Comparison of ENCODE assay signal across 28 cellular contexts in genomic region chr2:78521938-78522337, GRCh38.
"Had no signal": no experiment of that assay in that cellular context is flagged by ENCODE, and none has a peak within 500 bp of the region (broad histone marks: within the 10 kb centered on the region; RNA-seq: fewer than 3 reads in every experiment).

No MANE protein-coding gene starts in this region.

- H3K27me3 ChIP-seq: neutrophil, pancreas, right lobe of liver, sigmoid colon, spleen, stomach, thyroid gland, tibial nerve, upper lobe of left lung, vagina had no signal

- H3K27ac ChIP-seq: neutrophil, pancreas, psoas muscle, right lobe of liver, sigmoid colon, spleen, stomach, thoracic aorta, thyroid gland, tibial nerve, upper lobe of left lung, vagina had no signal

- H3K36me3 ChIP-seq: neutrophil, pancreas, right lobe of liver, sigmoid colon, spleen, stomach, thoracic aorta, thyroid gland, tibial nerve, upper lobe of left lung, vagina had no signal

- H3K4me3 ChIP-seq: pancreas, psoas muscle, right lobe of liver, sigmoid colon, spleen, stomach, thoracic aorta, thyroid gland, tibial nerve, upper lobe of left lung, vagina had no signal

- H3K9me3 ChIP-seq: neutrophil, pancreas, psoas muscle, right lobe of liver, sigmoid colon, stomach, thoracic aorta, thyroid gland, tibial nerve, upper lobe of left lung, vagina had no signal

- H3K27me3 Mint-ChIP-seq: naive thymus-derived CD4-positive, alpha-beta T cell; progenitor cell of endocrine pancreas; stimulated activated naive B cell treated with anti-CD40 and anti-IgM and Interleukin-4, amounts not matched to agents 10 μg/mL and 1 μg/mL and 100 μg/mL, for 72 hours; stimulated activated naive CD8-positive, alpha-beta T cell treated with anti-CD3 and anti-CD28 coated beads, Interleukin-15, Interleukin-2, amounts not matched to agents 100 ng/mL and 50 ng/mL, for 24 hours had no signal

- DNase-seq: naive thymus-derived CD4-positive, alpha-beta T cell; natural killer cell; nucleus accumbens; pancreas; posterior cingulate gyrus; psoas muscle; right cardiac atrium; right lobe of liver; sigmoid colon; small intestine; spleen; stimulated activated CD4-positive, alpha-beta T cell treated with anti-CD3 and anti-CD28 coated beads, Interleukin-12 subunit alpha, Interleukin-12 subunit beta, amount 100 ng/mL, for 4 hours; stimulated activated CD4-positive, alpha-beta T cell treated with anti-CD3 and anti-CD28 coated beads, Interleukin-1b, Interleukin-23, amount 100 ng/mL, for 48 hours; stimulated activated CD4-positive, alpha-beta T cell treated with anti-CD3 and anti-CD28 coated beads, Interleukin-4, amount 100 ng/mL, for 1 hour; stimulated activated naive B cell treated with anti-CD40 and anti-IgM and Interleukin-4, amounts not matched to agents 10 μg/mL and 1 μg/mL and 100 μg/mL, for 72 hours; stimulated activated naive CD4-positive, alpha-beta T cell treated with Interleukin-2 at 50 U/mL for 16 hours; stomach; thyroid gland; trophoblast cell; upper lobe of left lung had no signal

- H3K4me3 Mint-ChIP-seq: naive thymus-derived CD4-positive, alpha-beta T cell; natural killer cell; nephron; stimulated activated effector memory CD8-positive, alpha-beta T cell treated with anti-CD3 and anti-CD28 coated beads, Interleukin-12 subunit alpha, Interleukin-12 subunit beta, amount 100 ng/mL, for 72 hours; stimulated activated naive B cell treated with anti-CD40 and anti-IgM and Interleukin-4, amounts not matched to agents 10 μg/mL and 1 μg/mL and 100 μg/mL, for 72 hours; stimulated activated naive CD8-positive, alpha-beta T cell treated with anti-CD3 and anti-CD28 coated beads, Interleukin-15, Interleukin-2, amounts not matched to agents 100 ng/mL and 50 ng/mL, for 24 hours had no signal

- H3K36me3 Mint-ChIP-seq: naive thymus-derived CD4-positive, alpha-beta T cell; stimulated activated effector memory CD8-positive, alpha-beta T cell treated with anti-CD3 and anti-CD28 coated beads, Interleukin-12 subunit alpha, Interleukin-12 subunit beta, amount 100 ng/mL, for 72 hours; stimulated activated naive B cell treated with anti-CD40 and anti-IgM and Interleukin-4, amounts not matched to agents 10 μg/mL and 1 μg/mL and 100 μg/mL, for 72 hours had no signal

- ATAC-seq: naive thymus-derived CD4-positive, alpha-beta T cell; natural killer cell; pancreas; psoas muscle; right cardiac atrium; right lobe of liver; stimulated activated effector memory CD8-positive, alpha-beta T cell treated with anti-CD3 and anti-CD28 coated beads, Interleukin-12 subunit alpha, Interleukin-12 subunit beta, amount 100 ng/mL, for 72 hours; stimulated activated naive B cell treated with anti-CD40 and anti-IgM and Interleukin-4, amounts not matched to agents 10 μg/mL and 1 μg/mL and 100 μg/mL, for 72 hours had no signal

- H3K27ac Mint-ChIP-seq: naive thymus-derived CD4-positive, alpha-beta T cell; natural killer cell; nephron; progenitor cell of endocrine pancreas; stimulated activated effector memory CD8-positive, alpha-beta T cell treated with anti-CD3 and anti-CD28 coated beads, Interleukin-12 subunit alpha, Interleukin-12 subunit beta, amount 100 ng/mL, for 72 hours; stimulated activated naive B cell treated with anti-CD40 and anti-IgM and Interleukin-4, amounts not matched to agents 10 μg/mL and 1 μg/mL and 100 μg/mL, for 72 hours; stimulated activated naive CD8-positive, alpha-beta T cell treated with anti-CD3 and anti-CD28 coated beads, Interleukin-15, Interleukin-2, amounts not matched to agents 100 ng/mL and 50 ng/mL, for 24 hours had no signal

- H3K9me3 Mint-ChIP-seq: nephron; stimulated activated naive B cell treated with anti-CD40 and anti-IgM and Interleukin-4, amounts not matched to agents 10 μg/mL and 1 μg/mL and 100 μg/mL, for 72 hours had no signal

- H3K4me1 Mint-ChIP-seq: naive thymus-derived CD4-positive, alpha-beta T cell; natural killer cell; nephron; stimulated activated effector memory CD8-positive, alpha-beta T cell treated with anti-CD3 and anti-CD28 coated beads, Interleukin-12 subunit alpha, Interleukin-12 subunit beta, amount 100 ng/mL, for 72 hours; stimulated activated naive B cell treated with anti-CD40 and anti-IgM and Interleukin-4, amounts not matched to agents 10 μg/mL and 1 μg/mL and 100 μg/mL, for 72 hours had no signal

- H3K4me1 ChIP-seq: pancreas, psoas muscle, right lobe of liver, sigmoid colon, spleen, stomach, thyroid gland, tibial nerve, upper lobe of left lung, vagina had no signal
